In genomic region chr5:115601709-115602584, GRCh38 we compare ENCODE assay signal across 8 cellular contexts. TPM values are rescaled to one million over a fixed set of nuclear protein-coding genes. Genes with fewer than 3 reads are reported as not detected.
A peak's percentile ranks its signal among the peaks of the same experiment; 100 is the strongest.
DNase-seq lines count a peak whose midpoint lies in the region; ATAC-seq and TF ChIP-seq lines count a peak whose summit lies in the region.

Gene TICAM2 (minus strand): TSS chr5:115602479. CDS start chr5:115581256, 21,223 bp downstream.

- intact Hi-C loops in testis (cut with DNase I; ENCODE audit: low total_unique reads), result no loop called here

- no peaks in the 10 kb centered on the region for H3K36me3 ChIP-seq in neutrophil
- H3K36me3 ChIP-seq in testis (ENCODE audit: low read depth, missing control alignments), result no peaks in the 10 kb centered on the region

- no peaks in the 10 kb centered on the region for H3K9me3 ChIP-seq in neutrophil
- H3K9me3 ChIP-seq in testis, result no peaks in the 10 kb centered on the region

- TF ChIP-seq CTCF in foreskin keratinocyte (conservative IDR thresholded peaks at IDR 0.05), result peak; percentile 11
- no peak for TF ChIP-seq CTCF in neutrophil (IDR thresholded peaks at IDR 0.05)
- TF ChIP-seq CTCF in testis (IDR thresholded peaks at IDR 0.05), result peak in 1 of 3 experiments; percentile 35

- DNase-seq in NCI-H748 (lab: John Stamatoyannopoulos, UW; ENCODE audit: unreplicated experiment) (peak; percentile 31), NCI-H748 treated with DMSO at 0.1 percent for 48 hours (lab: John Stamatoyannopoulos, UW) (no peak), NOMO-1 treated with dmso at 0.1 percent for 144 hours (lab: John Stamatoyannopoulos, UW; ENCODE audit: unreplicated experiment) (peak; percentile 31), foreskin keratinocyte (no peak), testis (peak; percentile 74)
- peak; percentile 42 for DNase-seq in activated effector memory CD4-positive, alpha-beta T cell treated with Interleukin-2 at 50 U/mL for 16 hours

- WGBS in testis, 2 donors, result 0 to 1% methylated on average over 26 to 67 of the region's 71 CpGs

- H3K4me1 ChIP-seq in foreskin keratinocyte (peaks cover 7% of the 10 kb centered on the region), neutrophil (ENCODE audit: control insufficient read depth in 1 of 2, insufficient read depth in 1 of 2, low read depth in 1 of 2, low read length in 1 of 2) (peaks cover 25 to 28% of the 10 kb centered on the region in 2 experiments), testis (peaks cover 10% of the 10 kb centered on the region)

- H3K27ac ChIP-seq in foreskin keratinocyte (peak within 1 kb of the TSS; percentile 3), neutrophil (peak within 1 kb of the TSS; percentile 83), testis (peak within 1 kb of the TSS; percentile 78 to 95)

- ATAC-seq in HG02870 (IDR thresholded peaks at IDR 0.05; ENCODE audit: unreplicated experiment) (peak; percentile 77), foreskin keratinocyte (peak; percentile 82)

- H3K4me3 ChIP-seq in neutrophil (ENCODE audit: low read depth in 1 of 2, low read length in 1 of 2), result peak within 1 kb of the TSS; percentile 81 to 98
- H3K4me3 ChIP-seq in testis, result peak within 1 kb of the TSS; percentile 80 to 84

- no peak for TF ChIP-seq POLR2A in testis (IDR thresholded peaks at IDR 0.05)

- H3K27me3 ChIP-seq in foreskin keratinocyte (no peaks in the 10 kb centered on the region), neutrophil (no peaks in the 10 kb centered on the region), testis (no peaks in the 10 kb centered on the region)

RNA-seq across cellular contexts. Expression of gene TICAM2, which starts in this region (rescaled TPM):
- total RNA-seq in foreskin keratinocyte (1.2 and 1.4 TPM in 2 replicates), testis (under 1 TPM in 1 of 2 donors, not detected in 1; 0.68 TPM)
- polyA plus RNA-seq in foreskin keratinocyte (2.0 and 2.5 TPM in 2 replicates), testis (ENCODE audit: insufficient read depth, low read depth, low replicate concordance) (1.1 TPM)

Comparison
In these comparisons a context has a peak if more than half of its experiments do, and no peak if none do; other contexts are left out.
1. DNase-seq: peak in NCI-H748 (single experiment), NOMO-1 treated with dmso at 0.1 percent for 144 hours (single experiment), activated effector memory CD4-positive, alpha-beta T cell treated with Interleukin-2 at 50 U/mL for 16 hours (single experiment) and testis (single experiment); none in NCI-H748 treated with DMSO at 0.1 percent for 48 hours (single experiment) and foreskin keratinocyte (0 of 2).
2. H3K27ac ChIP-seq: peak in every context shown above with its lines; median percentile 86 in testis; 83 in neutrophil; 3 in foreskin keratinocyte.